8 cellular contexts compared by ENCODE assay signal in genomic region chr19:49766007-49766937, GRCh38. TPM values are rescaled to one million over a fixed set of nuclear protein-coding genes. Genes with fewer than 3 reads are reported as not detected.
DNase-seq lines count a peak whose midpoint lies in the region; ATAC-seq and TF ChIP-seq lines count a peak whose summit lies in the region.

No MANE protein-coding gene starts in this region.

- H3K4me3 ChIP-seq in coronary artery: peak overlapping the region; percentile 99

- H3K4me1 Mint-ChIP-seq in activated CD4-positive, alpha-beta T cell treated with anti-CD3 and anti-CD28 coated beads, Interleukin-2, amount 10 ng/mL, durations not matched to agents 7 days and 5 days: peaks cover 41% of the 10 kb centered on the region

- POLR2A ChIA-PET in activated CD4-positive, alpha-beta T cell treated with anti-CD3 and anti-CD28 coated beads, Interleukin-2, amount 10 ng/mL, durations not matched to agents 7 days and 5 days (lab: Charles Lee): interaction anchor here (0.6 to 0.7 kb wide), 2 partner anchors 22 to 27 kb away, joined by 3 read pairs; no protein-coding TSS in a partner anchor

- H3K27me3 Mint-ChIP-seq in activated CD4-positive, alpha-beta T cell treated with anti-CD3 and anti-CD28 coated beads, Interleukin-2, amount 10 ng/mL, durations not matched to agents 7 days and 5 days: no peaks in the 10 kb centered on the region

- H3K27ac ChIP-seq in coronary artery: peak overlapping the region; percentile 91 to 96

- intact Hi-C loops in left colon (cut with DNase I, micrococcal nuclease): no loop called here

- peak; percentile 91 for ATAC-seq in GM19351 (IDR thresholded peaks at IDR 0.05; ENCODE audit: unreplicated experiment)
- ATAC-seq in HG03520 (IDR thresholded peaks at IDR 0.05; ENCODE audit: unreplicated experiment): peak; percentile 91
- ATAC-seq in left colon: peak; percentile 89

- peak overlapping the region; percentile 96 for H3K27ac Mint-ChIP-seq in activated CD4-positive, alpha-beta T cell treated with anti-CD3 and anti-CD28 coated beads, Interleukin-2, amount 10 ng/mL, durations not matched to agents 7 days and 5 days

- CTCF ChIA-PET in activated CD4-positive, alpha-beta T cell treated with anti-CD3 and anti-CD28 coated beads, Interleukin-2, amount 10 ng/mL, durations not matched to agents 7 days and 5 days (lab: Charles Lee): interaction anchor here (0.6 to 1.5 kb wide), 3 partner anchors 42 to 96 kb away, joined by 3 read pairs; no protein-coding TSS in a partner anchor

- no peaks in the 10 kb centered on the region for H3K9me3 Mint-ChIP-seq in activated CD4-positive, alpha-beta T cell treated with anti-CD3 and anti-CD28 coated beads, Interleukin-2, amount 10 ng/mL, durations not matched to agents 7 days and 5 days

- no peak for TF ChIP-seq CTCF in coronary artery (IDR thresholded peaks at IDR 0.05)

- peaks cover 7% of the 10 kb centered on the region for H3K36me3 Mint-ChIP-seq in activated CD4-positive, alpha-beta T cell treated with anti-CD3 and anti-CD28 coated beads, Interleukin-2, amount 10 ng/mL, durations not matched to agents 7 days and 5 days (ENCODE audit: low read depth)

- peak overlapping the region; percentile 97 for H3K4me3 Mint-ChIP-seq in activated CD4-positive, alpha-beta T cell treated with anti-CD3 and anti-CD28 coated beads, Interleukin-2, amount 10 ng/mL, durations not matched to agents 7 days and 5 days

- peak; percentile 92 to 100 (median 100) for DNase-seq in C1 segment of cervical spinal cord (lab: John Stamatoyannopoulos, UW)
- peak; percentile 99 for DNase-seq in NCI-H526 treated with DMSO at 0.1 percent for 48 hours (lab: John Stamatoyannopoulos, UW)
- DNase-seq in activated CD4-positive, alpha-beta T cell treated with anti-CD3 and anti-CD28 coated beads, Interleukin-2, amount 10 ng/mL, durations not matched to agents 7 days and 5 days: peak; percentile 100
- DNase-seq in coronary artery (ENCODE audit: low spot score): peak; percentile 100
- peak; percentile 99 to 100 for DNase-seq in left colon
- DNase-seq in stimulated activated CD4-positive, alpha-beta T cell treated with anti-CD3 and anti-CD28 coated beads, Interleukin-1b, Interleukin-23, amount 100 ng/mL, for 4 hours (ENCODE audit: low read depth in 2 of 2): peak; percentile 97 to 98

RNA-seq across cellular contexts. Expression of gene AP2A1, which starts 0.5 kb away (rescaled TPM):
- total RNA-seq in activated CD4-positive, alpha-beta T cell treated with anti-CD3 and anti-CD28 coated beads, Interleukin-2, amount 10 ng/mL, durations not matched to agents 7 days and 5 days: 10 to 100 TPM; 77.2 to 87.9 TPM
- 10 to 100 TPM; 71.2 to 72.9 TPM for total RNA-seq in left colon

RNA-seq across cellular contexts. Expression of gene TSKS, which starts 3.2 kb away (rescaled TPM):
- 1 to 10 TPM; 4.5 to 5.4 TPM for total RNA-seq in activated CD4-positive, alpha-beta T cell treated with anti-CD3 and anti-CD28 coated beads, Interleukin-2, amount 10 ng/mL, durations not matched to agents 7 days and 5 days
- under 1 TPM; 0.21 to 0.22 TPM for total RNA-seq in left colon

RNA-seq across cellular contexts. Expression of gene FUZ, which starts 46.8 kb away (rescaled TPM):
- 10 to 100 TPM; 13.3 to 13.9 TPM for total RNA-seq in activated CD4-positive, alpha-beta T cell treated with anti-CD3 and anti-CD28 coated beads, Interleukin-2, amount 10 ng/mL, durations not matched to agents 7 days and 5 days
- 1 to 10 TPM; 7.6 to 10.0 TPM for total RNA-seq in left colon

RNA-seq across cellular contexts. Expression of gene MED25, which starts 51.8 kb away (rescaled TPM):
- 10 to 100 TPM; 57.9 to 62.7 TPM for total RNA-seq in activated CD4-positive, alpha-beta T cell treated with anti-CD3 and anti-CD28 coated beads, Interleukin-2, amount 10 ng/mL, durations not matched to agents 7 days and 5 days
- total RNA-seq in left colon: 10 to 100 TPM; 52.6 to 52.8 TPM

Comparison
In these comparisons a context has a peak if more than half of its experiments do, and no peak if none do; other contexts are left out.
1. Peak in every context shown above with its lines: DNase-seq, ATAC-seq, H3K4me3 ChIP-seq and H3K27ac ChIP-seq.
2. RNA of gene TSKS, which starts 3.2 kb away (total RNA-seq): 4.5 to 5.4 TPM in activated CD4-positive, alpha-beta T cell treated with anti-CD3 and anti-CD28 coated beads, Interleukin-2, amount 10 ng/mL, durations not matched to agents 7 days and 5 days; 0.21 to 0.22 TPM in left colon; every median in the first group is over 4 times any median in the second.